17 cellular contexts compared by ENCODE assay signal in the genomic region with DNA sequence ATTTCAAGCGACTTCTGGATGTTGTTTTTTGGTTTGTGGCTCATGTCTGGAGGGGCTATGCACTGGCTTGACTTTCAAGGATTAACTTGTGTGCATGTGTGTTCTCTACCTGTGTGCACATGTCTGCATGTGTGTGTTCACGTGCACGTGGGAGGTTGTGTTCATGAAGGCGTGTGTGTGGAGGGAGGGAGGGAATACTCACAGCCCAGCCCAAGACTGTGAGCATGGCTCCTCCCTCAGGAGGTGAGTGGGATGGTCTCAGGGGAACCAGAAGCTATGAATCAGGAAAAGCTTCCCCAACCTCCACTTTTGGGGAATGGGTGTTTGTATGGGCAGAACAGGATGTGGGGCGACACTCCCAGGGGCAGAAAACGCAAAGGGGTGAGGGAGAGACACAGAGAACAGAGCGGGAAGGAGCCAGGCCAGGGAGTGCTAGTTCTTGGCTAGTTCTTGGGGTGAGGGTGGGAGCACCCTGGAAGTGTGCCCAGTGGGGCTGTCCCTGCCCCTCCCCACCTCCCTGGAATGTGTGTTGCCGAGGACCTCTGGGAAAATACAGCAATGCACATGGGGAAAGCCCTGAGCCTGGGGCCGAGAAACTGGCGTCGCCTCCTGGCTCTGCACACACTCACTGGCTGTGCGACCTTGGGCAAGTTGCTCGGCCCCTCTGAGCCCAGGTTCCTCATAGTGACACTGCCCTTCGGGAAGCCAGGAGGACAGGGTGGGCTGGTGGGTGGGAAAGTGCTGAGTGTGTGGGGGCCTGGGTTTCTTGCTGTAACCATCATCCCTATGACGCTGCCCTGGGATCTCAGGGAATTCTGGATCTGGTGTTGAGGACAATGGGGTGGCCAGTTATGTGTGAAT. TPM values are rescaled to one million over a fixed set of nuclear protein-coding genes. Genes with fewer than 3 reads are reported as not detected.
DNase-seq lines count a peak whose midpoint lies in the region; ATAC-seq and TF ChIP-seq lines count a peak whose summit lies in the region.
"Had no signal": no experiment of that assay in that cellular context is flagged by ENCODE, and none has a peak within 500 bp of the region (broad histone marks: within the 10 kb centered on the region; RNA-seq: fewer than 3 reads in every experiment).

No MANE protein-coding gene starts in this region.

- no peak overlapping the region for H3K4me3 ChIP-seq in AG09309 (ENCODE audit: control insufficient read depth, low read depth, low read length)
- no peak overlapping the region for H3K4me3 ChIP-seq in RWPE2 (ENCODE audit: severe bottlenecking)
- H3K4me3 ChIP-seq: left ventricle myocardium inferior, thoracic aorta had no signal

- peak; percentile 19 for TF ChIP-seq CTCF in AG09309 (IDR thresholded peaks at IDR 0.05; ENCODE audit: control insufficient read depth, insufficient read depth, low read depth, low read length, missing control alignments)
- peak; percentile 1 for TF ChIP-seq CTCF in GM10266 (IDR thresholded peaks at IDR 0.05; ENCODE audit: control insufficient read depth, insufficient read depth, low read depth, missing control alignments)
- TF ChIP-seq CTCF in RWPE2 (IDR thresholded peaks at IDR 0.05; ENCODE audit: poor library complexity, severe bottlenecking): no peak
- peak; percentile 35 for TF ChIP-seq CTCF in foreskin keratinocyte (conservative IDR thresholded peaks at IDR 0.05)
- no peak for TF ChIP-seq CTCF in omental fat pad (IDR thresholded peaks at IDR 0.05)

- H3K27me3 ChIP-seq in RWPE2 (ENCODE audit: insufficient read depth, poor library complexity, severe bottlenecking): peaks cover 96% of the 10 kb centered on the region
- peaks cover 98% of the 10 kb centered on the region for H3K27me3 ChIP-seq in foreskin keratinocyte

- no peaks in the 10 kb centered on the region for H3K9me3 ChIP-seq in RWPE2 (ENCODE audit: severe bottlenecking)
- H3K9me3 ChIP-seq: left ventricle myocardium inferior, thoracic aorta had no signal

- H3K36me3 ChIP-seq in RWPE2 (ENCODE audit: low read depth): no peaks in the 10 kb centered on the region
- H3K36me3 ChIP-seq: left ventricle myocardium inferior, thoracic aorta had no signal

- DNase-seq in AG09309 (ENCODE audit: low read depth) (no peak), GM10266 (ENCODE audit: extremely low spot score) (no peak), RWPE2 (ENCODE audit: low spot score) (peak; percentile 44), foreskin keratinocyte (no peak), omental fat pad (ENCODE audit: low spot score) (no peak), epidermal melanocyte (ENCODE audit: insufficient read length, low spot score) (no peak), GOT3 (lab: John Stamatoyannopoulos, UW) (no peak)
- DNase-seq: activated CD4-positive, alpha-beta T cell treated with anti-CD3 and anti-CD28 coated beads, Interleukin-2, amount 10 ng/mL, durations not matched to agents 7 days and 5 days; activated T-cell treated with anti-CD3 and anti-CD28 coated beads, Interleukin-2, amount 50 U/mL, for 1 hour; GDM1; left ventricle myocardium inferior; naive thymus-derived CD4-positive, alpha-beta T cell had no signal

- ATAC-seq in RWPE2 (ENCODE audit: low read depth) (peak; percentile 53; the same call in 1 of the 3 replicates), foreskin keratinocyte (peak; percentile 30), omental fat pad (ENCODE audit: low FRiP score) (no peak), HG03175 (IDR thresholded peaks at IDR 0.05; ENCODE audit: unreplicated experiment) (no peak)
- ATAC-seq: naive thymus-derived CD4-positive, alpha-beta T cell had no signal

- no peaks in the 10 kb centered on the region for H3K4me1 ChIP-seq in RWPE2 (ENCODE audit: insufficient read depth, poor library complexity, severe bottlenecking)
- no peaks in the 10 kb centered on the region for H3K4me1 ChIP-seq in foreskin keratinocyte
- H3K4me1 ChIP-seq: left ventricle myocardium inferior had no signal

- H3K27ac ChIP-seq in RWPE2 (ENCODE audit: poor library complexity, severe bottlenecking): no peak overlapping the region
- no peak overlapping the region for H3K27ac ChIP-seq in foreskin keratinocyte
- H3K27ac ChIP-seq: left ventricle myocardium inferior, RWPE1, thoracic aorta had no signal

RNA-seq across cellular contexts. Expression of a gene that starts 16.9 kb away (rescaled TPM):
- total RNA-seq in foreskin keratinocyte: not detected in 2 replicates
- not detected in 2 replicates for polyA plus RNA-seq in foreskin keratinocyte
- under 1 TPM in 3 of 4 donors, not detected in 1; 0.09 to 0.32 (median 0.13) TPM for total RNA-seq in omental fat pad
- total RNA-seq: activated CD4-positive, alpha-beta T cell treated with anti-CD3 and anti-CD28 coated beads, Interleukin-2, amount 10 ng/mL, durations not matched to agents 7 days and 5 days; left ventricle myocardium inferior; naive thymus-derived CD4-positive, alpha-beta T cell; T-helper 2 cell treated with Interferon-gamma antibody and Interleukin-4, amounts not matched to agents 100 ng/mL and 5 ng/mL, for 36 hours; thoracic aorta had no signal
- polyA plus RNA-seq: IgD-negative memory B cell had no signal

Comparison
In these comparisons a context has a peak if more than half of its experiments do, and no peak if none do; other contexts are left out.
1. CTCF ChIP-seq: peak in AG09309 (single experiment), GM10266 (single experiment) and foreskin keratinocyte (single experiment); none in RWPE2 (single experiment) and omental fat pad (0 of 3).
2. ATAC-seq: peak in RWPE2 (single experiment) and foreskin keratinocyte (single experiment); none in omental fat pad (single experiment) and HG03175 (single experiment).